ENCODE assay signal across 1 cellular context in the genomic region with DNA sequence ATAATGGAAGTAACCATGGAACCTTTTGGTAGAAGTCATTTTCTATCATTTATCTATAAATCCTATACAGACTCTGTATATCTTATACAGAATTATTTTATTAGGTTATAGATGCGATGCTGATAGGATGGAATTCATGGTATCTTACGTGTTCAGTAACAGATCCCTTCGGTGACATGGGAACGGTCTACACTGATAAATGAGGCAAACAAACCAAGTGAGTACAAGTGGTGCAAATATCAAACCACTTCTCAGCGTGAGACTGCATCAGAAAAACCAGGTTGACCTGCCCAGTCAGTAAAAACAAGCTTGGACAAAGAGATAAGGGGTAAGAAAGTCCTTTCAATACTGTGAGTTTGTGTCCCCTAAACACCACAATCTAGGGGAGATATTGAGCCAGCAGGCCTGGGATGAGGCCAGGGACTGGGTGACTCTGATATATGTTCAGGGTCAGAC.
TF ChIP-seq lines count a peak whose summit lies in the region.

No MANE protein-coding gene starts in this region.

TF ChIP-seq in K562, 482 proteins besides CTCF, POLR2A, EP300 and RAD21 (continued from another document):
- TF ChIP-seq, protein P1, sequence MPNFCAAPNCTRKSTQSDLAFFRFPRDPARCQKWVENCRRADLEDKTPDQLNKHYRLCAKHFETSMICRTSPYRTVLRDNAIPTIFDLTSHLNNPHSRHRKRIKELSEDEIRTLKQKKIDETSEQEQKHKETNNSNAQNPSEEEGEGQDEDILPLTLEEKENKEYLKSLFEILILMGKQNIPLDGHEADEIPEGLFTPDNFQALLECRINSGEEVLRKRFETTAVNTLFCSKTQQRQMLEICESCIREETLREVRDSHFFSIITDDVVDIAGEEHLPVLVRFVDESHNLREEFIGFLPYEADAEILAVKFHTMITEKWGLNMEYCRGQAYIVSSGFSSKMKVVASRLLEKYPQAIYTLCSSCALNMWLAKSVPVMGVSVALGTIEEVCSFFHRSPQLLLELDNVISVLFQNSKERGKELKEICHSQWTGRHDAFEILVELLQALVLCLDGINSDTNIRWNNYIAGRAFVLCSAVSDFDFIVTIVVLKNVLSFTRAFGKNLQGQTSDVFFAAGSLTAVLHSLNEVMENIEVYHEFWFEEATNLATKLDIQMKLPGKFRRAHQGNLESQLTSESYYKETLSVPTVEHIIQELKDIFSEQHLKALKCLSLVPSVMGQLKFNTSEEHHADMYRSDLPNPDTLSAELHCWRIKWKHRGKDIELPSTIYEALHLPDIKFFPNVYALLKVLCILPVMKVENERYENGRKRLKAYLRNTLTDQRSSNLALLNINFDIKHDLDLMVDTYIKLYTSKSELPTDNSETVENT (CRISPR knock-in tag; IDR thresholded peaks at IDR 0.05): no peak
- peak; percentile 75 for TF ChIP-seq HDAC3 (IDR thresholded peaks at IDR 0.05; ENCODE audit: borderline replicate concordance, partially characterized antibody)
- no peak for TF ChIP-seq MCM7 (IDR thresholded peaks at IDR 0.05)
- peak; percentile 71 for TF ChIP-seq CREM (IDR thresholded peaks at IDR 0.05; ENCODE audit: low read depth)
- TF ChIP-seq HMBOX1 (IDR thresholded peaks at IDR 0.05): peak; percentile 76
- TF ChIP-seq ZFP36 (IDR thresholded peaks at IDR 0.05; ENCODE audit: low read depth, low read length, partially characterized antibody): no peak
- peak; percentile 80 to 86 for TF ChIP-seq TRIM24 (IDR thresholded peaks at IDR 0.05)
- TF ChIP-seq VEZF1 (CRISPR knock-in tag; IDR thresholded peaks at IDR 0.05): peak; percentile 41
- TF ChIP-seq ILK (tag; IDR thresholded peaks at IDR 0.05; ENCODE audit: borderline replicate concordance, low read depth): no peak
- TF ChIP-seq, protein P2, sequence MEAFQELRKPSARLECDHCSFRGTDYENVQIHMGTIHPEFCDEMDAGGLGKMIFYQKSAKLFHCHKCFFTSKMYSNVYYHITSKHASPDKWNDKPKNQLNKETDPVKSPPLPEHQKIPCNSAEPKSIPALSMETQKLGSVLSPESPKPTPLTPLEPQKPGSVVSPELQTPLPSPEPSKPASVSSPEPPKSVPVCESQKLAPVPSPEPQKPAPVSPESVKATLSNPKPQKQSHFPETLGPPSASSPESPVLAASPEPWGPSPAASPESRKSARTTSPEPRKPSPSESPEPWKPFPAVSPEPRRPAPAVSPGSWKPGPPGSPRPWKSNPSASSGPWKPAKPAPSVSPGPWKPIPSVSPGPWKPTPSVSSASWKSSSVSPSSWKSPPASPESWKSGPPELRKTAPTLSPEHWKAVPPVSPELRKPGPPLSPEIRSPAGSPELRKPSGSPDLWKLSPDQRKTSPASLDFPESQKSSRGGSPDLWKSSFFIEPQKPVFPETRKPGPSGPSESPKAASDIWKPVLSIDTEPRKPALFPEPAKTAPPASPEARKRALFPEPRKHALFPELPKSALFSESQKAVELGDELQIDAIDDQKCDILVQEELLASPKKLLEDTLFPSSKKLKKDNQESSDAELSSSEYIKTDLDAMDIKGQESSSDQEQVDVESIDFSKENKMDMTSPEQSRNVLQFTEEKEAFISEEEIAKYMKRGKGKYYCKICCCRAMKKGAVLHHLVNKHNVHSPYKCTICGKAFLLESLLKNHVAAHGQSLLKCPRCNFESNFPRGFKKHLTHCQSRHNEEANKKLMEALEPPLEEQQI (IDR thresholded peaks at IDR 0.05): peak; percentile 75
- peak; percentile 25; the same call in 1 of the 2 replicates for TF ChIP-seq ZEB2 (IDR thresholded peaks at IDR 0.05)
- TF ChIP-seq MBD2 (IDR thresholded peaks at IDR 0.05; ENCODE audit: borderline replicate concordance, low read depth): peak; percentile 19; the same call in 1 of the 2 replicates
- TF ChIP-seq NFIX (CRISPR knock-in tag; IDR thresholded peaks at IDR 0.05; ENCODE audit: low read depth): no peak
- TF ChIP-seq ZSCAN29 (IDR thresholded peaks at IDR 0.05): peak; percentile 93
- peak; percentile 67; the same call in 1 of the 2 replicates for TF ChIP-seq ZNF274 (IDR thresholded peaks at IDR 0.05; ENCODE audit: borderline replicate concordance, low read depth, low read length)
- peak; percentile 39 to 40; a peak in 1 of 4 replicates for TF ChIP-seq ARNT (IDR thresholded peaks at IDR 0.05)
- TF ChIP-seq ZNF57 (CRISPR knock-in tag; IDR thresholded peaks at IDR 0.05): no peak
- TF ChIP-seq POLR2AphosphoS5 (IDR thresholded peaks at IDR 0.05; ENCODE audit: control insufficient read depth, insufficient read depth, low read depth, low read length): peak; percentile 94
- peak; percentile 78 for TF ChIP-seq HDAC2 (IDR thresholded peaks at IDR 0.05)
- TF ChIP-seq TCF7 (IDR thresholded peaks at IDR 0.05; ENCODE audit: borderline replicate concordance): peak; percentile 39; the same call in 1 of the 2 replicates
- TF ChIP-seq CBFA2T2 (conservative IDR thresholded peaks at IDR 0.05): peak; percentile 97
- peak; percentile 82; the same call in 1 of the 2 replicates for TF ChIP-seq SMARCE1 (IDR thresholded peaks at IDR 0.05)
- peak in 1 of 2 experiments; percentile 53; a peak in 2 of 4 replicates for TF ChIP-seq MNT (conservative IDR thresholded peaks at IDR 0.05)
- TF ChIP-seq TEAD1 (CRISPR knock-in tag; IDR thresholded peaks at IDR 0.05): 0 out of 4 replicates have a peak, but pooled peaks of 1 of the 2 experiments have one; percentile 20
- TF ChIP-seq SNIP1 (IDR thresholded peaks at IDR 0.05; ENCODE audit: low read depth): no peak
- peak; percentile 59; the same call in 1 of the 2 replicates for TF ChIP-seq SP1 (CRISPR knock-in tag; IDR thresholded peaks at IDR 0.05)
